19 cellular contexts compared by ENCODE assay signal in genomic region chr4:10832989-10833635, GRCh38.
DNase-seq lines count a peak whose midpoint lies in the region; ATAC-seq and TF ChIP-seq lines count a peak whose summit lies in the region.
"Had no signal": no experiment of that assay in that cellular context is flagged by ENCODE, and none has a peak within 500 bp of the region (broad histone marks: within the 10 kb centered on the region; RNA-seq: fewer than 3 reads in every experiment).

No MANE protein-coding gene starts in this region.

- POLR2A ChIA-PET in WTC11 (lab: Charles Lee): no interaction called here

- no peaks in the 10 kb centered on the region for H3K36me3 ChIP-seq in sigmoid colon
- H3K36me3 ChIP-seq: gastrocnemius medialis, ovary, uterus had no signal

- ATAC-seq in memory B cell (ENCODE audit: low read depth) (peak; percentile 43), WTC11 (no peak), HG03439 (IDR thresholded peaks at IDR 0.05; ENCODE audit: unreplicated experiment) (no peak)
- ATAC-seq: activated naive CD4-positive, alpha-beta T cell treated with anti-CD3 and anti-CD28 coated beads, Interleukin-2, amount 50 U/mL, for 72 hours; gastrocnemius medialis; HepG2; left lobe of liver had no signal

- H3K9me3 Mint-ChIP-seq in memory B cell (no peaks in the 10 kb centered on the region), WTC11 (peaks cover 84% of the 10 kb centered on the region)

- TF ChIP-seq POLR2A in sigmoid colon (IDR thresholded peaks at IDR 0.05): no peak

- H3K4me3 Mint-ChIP-seq in memory B cell: peak overlapping the region; percentile 2
- H3K4me3 Mint-ChIP-seq in WTC11: no peak overlapping the region

- no peak overlapping the region for H3K27ac ChIP-seq in sigmoid colon
- H3K27ac ChIP-seq: epithelial cell of prostate, gastrocnemius medialis, ovary, uterus had no signal

- in situ Hi-C loops in G401 (cut with HindIII; ENCODE audit: low sequenced_read_pairs): no loop called here

- no peak overlapping the region for H3K4me3 ChIP-seq in sigmoid colon
- H3K4me3 ChIP-seq: gastrocnemius medialis, ovary, uterus had no signal

- H3K36me3 Mint-ChIP-seq in memory B cell: peaks cover 4% of the 10 kb centered on the region
- H3K36me3 Mint-ChIP-seq in WTC11: peaks cover 61% of the 10 kb centered on the region
- H3K36me3 Mint-ChIP-seq: activated naive CD4-positive, alpha-beta T cell treated with anti-CD3 and anti-CD28 coated beads, Interleukin-2, amount 50 U/mL, for 72 hours had no signal

- H3K27me3 Mint-ChIP-seq in memory B cell (no peaks in the 10 kb centered on the region), WTC11 (ENCODE audit: low read depth) (peaks cover 5% of the 10 kb centered on the region)

- intact Hi-C loops in sigmoid colon (cut with DNase I): no loop called here

- H3K4me1 Mint-ChIP-seq in memory B cell (peaks cover 17% of the 10 kb centered on the region), WTC11 (no peaks in the 10 kb centered on the region)

- CTCF ChIA-PET in WTC11 (lab: Charles Lee): no interaction called here

- no peaks in the 10 kb centered on the region for H3K9me3 ChIP-seq in sigmoid colon
- H3K9me3 ChIP-seq: gastrocnemius medialis, ovary, SK-N-SH, uterus had no signal

- no peak overlapping the region for H3K27ac Mint-ChIP-seq in memory B cell
- no peak overlapping the region for H3K27ac Mint-ChIP-seq in WTC11
- H3K27ac Mint-ChIP-seq: activated naive CD4-positive, alpha-beta T cell treated with anti-CD3 and anti-CD28 coated beads, Interleukin-2, amount 50 U/mL, for 72 hours had no signal

- peak; percentile 8 for DNase-seq in G401 (ENCODE audit: low spot score)
- DNase-seq in NCI-H1694 (lab: John Stamatoyannopoulos, UW): peak; percentile 93
- peak; percentile 40 for DNase-seq in NOMO-1 treated with DMSO at 0.1 percent for 48 hours (lab: John Stamatoyannopoulos, UW; ENCODE audit: unreplicated experiment)
- DNase-seq in memory B cell (ENCODE audit: low spot score in 2 of 2): no peak
- DNase-seq in midbrain (lab: John Stamatoyannopoulos, UW): no peak
- no peak for DNase-seq in sigmoid colon
- DNase-seq in WTC11 (ENCODE audit: low spot score): no peak
- DNase-seq: cortex of kidney; gastrocnemius medialis; NCI-H345; ovary; SK-N-SH; stimulated activated CD4-positive, alpha-beta T cell treated with anti-CD3 and anti-CD28 coated beads, Interleukin-2, amount 100 ng/mL, for 24 hours; uterus had no signal

- no peak for TF ChIP-seq EP300 in sigmoid colon (IDR thresholded peaks at IDR 0.05)

- WGBS in sigmoid colon, 2 donors: 58 to 80% methylated on average over 7 of the region's 7 CpGs

- no peaks in the 10 kb centered on the region for H3K27me3 ChIP-seq in sigmoid colon
- H3K27me3 ChIP-seq: gastrocnemius medialis, ovary, uterus had no signal

- no peak for TF ChIP-seq CTCF in sigmoid colon (IDR thresholded peaks at IDR 0.05)
- TF ChIP-seq CTCF in WTC11 (IDR thresholded peaks at IDR 0.05): no peak

- H3K4me1 ChIP-seq in sigmoid colon: no peaks in the 10 kb centered on the region
- H3K4me1 ChIP-seq: gastrocnemius medialis, uterus had no signal

TF ChIP-seq in WTC11, 78 proteins besides CTCF, POLR2A, EP300 and RAD21:
- no peak for TF ChIP-seq IRF2 (CRISPR knock-in tag; IDR thresholded peaks at IDR 0.05; ENCODE audit: borderline replicate concordance, low read depth)
- TF ChIP-seq ATF2 (CRISPR knock-in tag; IDR thresholded peaks at IDR 0.05; ENCODE audit: borderline replicate concordance, low read depth): no peak
- no peak for TF ChIP-seq ZNF232 (CRISPR knock-in tag; IDR thresholded peaks at IDR 0.05)
- TF ChIP-seq PREB (CRISPR knock-in tag; IDR thresholded peaks at IDR 0.05; ENCODE audit: borderline replicate concordance): no peak
- no peak for TF ChIP-seq NFYB (CRISPR knock-in tag; conservative IDR thresholded peaks at IDR 0.05; ENCODE audit: low read depth)
- TF ChIP-seq MYBL2 (CRISPR knock-in tag; IDR thresholded peaks at IDR 0.05): no peak
- TF ChIP-seq TEAD1 (CRISPR knock-in tag; IDR thresholded peaks at IDR 0.05): no peak
- no peak for TF ChIP-seq ZNF219 (CRISPR knock-in tag; IDR thresholded peaks at IDR 0.05; ENCODE audit: borderline replicate concordance)
- no peak for TF ChIP-seq E2F4 (CRISPR knock-in tag; IDR thresholded peaks at IDR 0.05; ENCODE audit: borderline replicate concordance, low read depth)
- no peak for TF ChIP-seq MAX (CRISPR knock-in tag; IDR thresholded peaks at IDR 0.05)
- TF ChIP-seq SMAD3 (CRISPR knock-in tag; IDR thresholded peaks at IDR 0.05; ENCODE audit: borderline replicate concordance): no peak
- TF ChIP-seq PRRX2 (CRISPR knock-in tag; IDR thresholded peaks at IDR 0.05): no peak
- no peak for TF ChIP-seq TP53 (CRISPR knock-in tag; IDR thresholded peaks at IDR 0.05)
- no peak for TF ChIP-seq NFE2L1 (CRISPR knock-in tag; IDR thresholded peaks at IDR 0.05)
- no peak for TF ChIP-seq HMGXB4 (CRISPR knock-in tag; IDR thresholded peaks at IDR 0.05)
TF ChIP-seq in WTC11: peak in this region for 0.

Comparison
In these comparisons a context has a peak if more than half of its experiments do, and no peak if none do; other contexts are left out.
1. DNase-seq: peak in G401 (single experiment), NCI-H1694 (single experiment) and NOMO-1 treated with DMSO at 0.1 percent for 48 hours (single experiment); none in memory B cell (0 of 2), midbrain (single experiment), sigmoid colon (single experiment) and WTC11 (single experiment).